Comparison of ENCODE assay signal across 15 cellular contexts in genomic region chr2:120551540-120551939, GRCh38.
A peak's percentile ranks its signal among the peaks of the same experiment; 100 is the strongest.
DNase-seq lines count a peak whose midpoint lies in the region; ATAC-seq and TF ChIP-seq lines count a peak whose summit lies in the region.
"Had no signal": no experiment of that assay in that cellular context is flagged by ENCODE, and none has a peak within 500 bp of the region (broad histone marks: within the 10 kb centered on the region; RNA-seq: fewer than 3 reads in every experiment).

No MANE protein-coding gene starts in this region.

- no peak for TF ChIP-seq CTCF in psoas muscle (IDR thresholded peaks at IDR 0.05)

- DNase-seq in OCI-M1 (lab: John Stamatoyannopoulos, UW) (peak; percentile 14), psoas muscle (no peak), left colon (no peak), AG20443 (ENCODE audit: low spot score) (no peak)
- no peak for DNase-seq in stimulated activated naive CD4-positive, alpha-beta T cell treated with Interleukin-2 at 50 U/mL for 16 hours (lab: John Stamatoyannopoulos, UW)
- DNase-seq: activated CD4-positive, CD25-positive, alpha-beta regulatory T cell; C1 segment of cervical spinal cord; cortex of kidney; immature natural killer cell; NCI-H1436 treated with DMSO at 0.1 percent for 48 hours; stimulated activated CD4-positive, alpha-beta T cell treated with anti-CD3 and anti-CD28 coated beads, Interleukin-4, amount 100 ng/mL, for 4 hours had no signal

- H3K27ac ChIP-seq in psoas muscle, result peak overlapping the region; percentile 2

- no peaks in the 10 kb centered on the region for H3K9me3 ChIP-seq in psoas muscle

- no peak overlapping the region for H3K4me3 ChIP-seq in psoas muscle

- intact Hi-C loops in psoas muscle (cut with DNase I), result loop anchor here (5.0 to 10.0 kb wide), 4 partner anchors 49 to 209 kb away; no protein-coding TSS in a partner anchor
- intact Hi-C loops in left colon (cut with DNase I, micrococcal nuclease), result no loop called here

- H3K4me1 ChIP-seq in psoas muscle, result peaks cover 31% of the 10 kb centered on the region

- 66 to 74% (median 68%) methylated on average over 3 of the region's 3 CpGs for WGBS in psoas muscle, 3 donors

- H3K36me3 ChIP-seq in psoas muscle (ENCODE audit: insufficient read depth in 1 of 2, low read depth in 1 of 2), result no peaks in the 10 kb centered on the region

- ATAC-seq in GM18867 (IDR thresholded peaks at IDR 0.05; ENCODE audit: unreplicated experiment) (peak; percentile 83), HG02885 (IDR thresholded peaks at IDR 0.05; ENCODE audit: poor library complexity, unreplicated experiment) (peak; percentile 75), psoas muscle (no peak), HG03442 (IDR thresholded peaks at IDR 0.05; ENCODE audit: unreplicated experiment) (no peak), left colon (no peak)
- ATAC-seq: SK-N-SH treated with all-trans-retinoic acid at 6 μM for 48 hours had no signal

- no peaks in the 10 kb centered on the region for H3K27me3 ChIP-seq in psoas muscle (ENCODE audit: insufficient read depth in 3 of 3, low read length in 2 of 3)

Comparison
In these comparisons a context has a peak if more than half of its experiments do, and no peak if none do; other contexts are left out.
1. ATAC-seq: peak in GM18867 (single experiment) and HG02885 (single experiment); none in psoas muscle (0 of 4), HG03442 (single experiment) and left colon (single experiment).
2. intact Hi-C loops: an anchor here in psoas muscle (5.0 to 10.0 kb wide); none called in left colon.